Comparison of ENCODE assay signal across 34 cellular contexts in genomic region chr11:26377619-26378018, GRCh38. TPM values are rescaled to one million over a fixed set of nuclear protein-coding genes. Genes with fewer than 3 reads are reported as not detected.
"Had no signal": no experiment of that assay in that cellular context is flagged by ENCODE, and none has a peak within 500 bp of the region (broad histone marks: within the 10 kb centered on the region; RNA-seq: fewer than 3 reads in every experiment).

No MANE protein-coding gene starts in this region.

- DNase-seq: activated CD4-positive, alpha-beta memory T cell treated with anti-CD3 and anti-CD28 coated beads, Interleukin-2, amount 10 ng/mL, durations not matched to agents 7 days and 5 days; activated CD4-positive, alpha-beta T cell treated with anti-CD3 and anti-CD28 coated beads for 36 hours; activated CD4-positive, alpha-beta T cell treated with anti-CD3 and anti-CD28 coated beads, Interleukin-2, amount 10 ng/mL, durations not matched to agents 24 days and 14 days; activated CD4-positive, CD25-positive, alpha-beta regulatory T cell; activated CD4-positive, CD25-positive, alpha-beta regulatory T cell treated with anti-CD3 and anti-CD28 coated beads, Interleukin-2, amount 50 U/mL, for 72 hours; activated CD8-positive, alpha-beta memory T cell treated with anti-CD3 and anti-CD28 coated beads, Interleukin-2, amount 50 U/mL, for 48 hours; activated gamma-delta T cell; activated naive CD4-positive, alpha-beta T cell; activated naive CD4-positive, alpha-beta T cell treated with anti-CD3 and anti-CD28 coated beads, Interleukin-2, amount 10 ng/mL, durations not matched to agents 7 days and 5 days; activated naive CD8-positive, alpha-beta T cell treated with anti-CD3 and anti-CD28 coated beads, Interleukin-2, amount 10 ng/mL, durations not matched to agents 7 days and 5 days; activated T-cell treated with anti-CD3 and anti-CD28 coated beads for 4 hours; activated T-cell treated with anti-CD3 and anti-CD28 coated beads, Interleukin-2, amount 50 U/mL, for 24 hours; activated T-cell treated with anti-CD3 and anti-CD28 coated beads, Interleukin-2, amount 50 U/mL, for 72 hours; amniotic stem cell; anterior cingulate cortex; brain microvascular endothelial cell; cortex of kidney; dermis blood vessel endothelial cell; effector CD4-positive, alpha-beta T cell; effector memory CD8-positive, alpha-beta T cell; erythroblast; foreskin keratinocyte; heart right ventricle; T-helper 1 cell; T-helper 17 cell; T1000; WERI-Rb-1 had no signal

- ATAC-seq: activated CD4-positive, alpha-beta T cell treated with anti-CD3 and anti-CD28 coated beads for 36 hours; activated naive CD4-positive, alpha-beta T cell treated with anti-CD3 and anti-CD28 coated beads, Interleukin-2, amount 50 U/mL, for 72 hours; activated T-cell treated with anti-CD3 and anti-CD28 coated beads, Interleukin-2, amount 50 U/mL, for 72 hours; effector memory CD8-positive, alpha-beta T cell; foreskin keratinocyte; gastroesophageal sphincter; heart right ventricle; T-helper 17 cell had no signal

- FAIRE-seq: astrocyte, bronchial epithelial cell, colon had no signal

- H3K4me3 ChIP-seq: esophagus muscularis mucosa, gastroesophageal sphincter, heart right ventricle had no signal

- H3K4me1 ChIP-seq: esophagus muscularis mucosa, foreskin keratinocyte, gastroesophageal sphincter, heart right ventricle had no signal

- H3K27ac ChIP-seq: brain microvascular endothelial cell, esophagus muscularis mucosa, foreskin keratinocyte, gastroesophageal sphincter, heart right ventricle, WERI-Rb-1 had no signal

- H3K36me3 ChIP-seq: brain microvascular endothelial cell, esophagus muscularis mucosa, gastroesophageal sphincter, heart right ventricle, WERI-Rb-1 had no signal

- H3K27me3 ChIP-seq: brain microvascular endothelial cell, esophagus muscularis mucosa, foreskin keratinocyte, gastroesophageal sphincter, heart right ventricle had no signal

RNA-seq across cellular contexts. Expression of gene ANO3, which starts 45.7 kb away (rescaled TPM):
- total RNA-seq: activated CD4-positive, alpha-beta memory T cell treated with anti-CD3 and anti-CD28 coated beads, Interleukin-2, amount 10 ng/mL, durations not matched to agents 7 days and 5 days; activated CD4-positive, alpha-beta T cell treated with anti-CD3 and anti-CD28 coated beads for 36 hours; activated CD4-positive, alpha-beta T cell treated with anti-CD3 and anti-CD28 coated beads, Interleukin-2, amount 10 ng/mL, durations not matched to agents 24 days and 14 days; activated naive CD4-positive, alpha-beta T cell treated with anti-CD3 and anti-CD28 coated beads, Interleukin-2, amount 50 U/mL, for 72 hours; activated naive CD8-positive, alpha-beta T cell treated with anti-CD3 and anti-CD28 coated beads, Interleukin-2, amount 10 ng/mL, durations not matched to agents 7 days and 5 days; activated T-cell treated with anti-CD3 and anti-CD28 coated beads, Interleukin-2, amount 50 U/mL, for 72 hours; cardiac septum; dermis blood vessel endothelial cell; foreskin keratinocyte; T-helper 17 cell had no signal
- polyA plus RNA-seq: foreskin keratinocyte had no signal
